In the genomic region with DNA sequence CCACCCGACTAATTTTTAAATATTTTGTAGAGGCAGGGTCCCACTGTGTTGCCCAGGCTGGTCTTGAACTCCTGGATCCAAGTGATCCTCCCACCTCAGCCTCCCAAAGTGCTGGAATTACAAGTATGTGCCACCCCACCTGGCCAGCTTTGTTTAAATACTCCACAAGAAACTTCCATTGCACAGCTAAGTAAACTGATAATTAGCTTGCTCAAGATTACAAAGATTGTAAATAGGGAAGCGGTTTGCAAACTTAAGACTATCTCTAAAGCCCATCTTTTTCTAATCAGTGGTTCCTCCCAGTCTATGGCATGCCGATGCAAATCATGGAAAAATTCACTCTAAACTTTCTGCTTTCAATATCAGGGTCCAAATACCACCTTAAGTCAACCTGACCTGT, we compare ENCODE assay signal across 31 cellular contexts. TPM values are rescaled to one million over a fixed set of nuclear protein-coding genes. Genes with fewer than 3 reads are reported as not detected.
DNase-seq lines count a peak whose midpoint lies in the region; ATAC-seq and TF ChIP-seq lines count a peak whose summit lies in the region.
"Had no signal": no experiment of that assay in that cellular context is flagged by ENCODE, and none has a peak within 500 bp of the region (broad histone marks: within the 10 kb centered on the region; RNA-seq: fewer than 3 reads in every experiment).

No MANE protein-coding gene starts in this region.

- no peaks in the 10 kb centered on the region for H3K27me3 ChIP-seq in breast epithelium
- H3K27me3 ChIP-seq: pancreas, Peyer's patch, thyroid gland had no signal

- peaks cover 0 to 13% of the 10 kb centered on the region in 2 donors for H3K4me1 ChIP-seq in breast epithelium

- no peak for TF ChIP-seq POLR2A in breast epithelium (IDR thresholded peaks at IDR 0.05)

- BruUV-seq in MCF 10A (replicated peaks; lab: Mats Ljungman, UMichigan), result no TSS peak

- ATAC-seq in activated CD8-positive, alpha-beta memory T cell treated with anti-CD3 and anti-CD28 coated beads, Interleukin-2, amount 10 ng/mL, durations not matched to agents 7 days and 5 days, result no peak
- ATAC-seq: left colon had no signal

- DNase-seq in breast epithelium (ENCODE audit: low spot score in 2 of 2) (no peak), MCF 10A (ENCODE audit: unreplicated experiment) (no peak), nephron progenitor cell (no peak), epidermal melanocyte (ENCODE audit: insufficient read length, low spot score) (no peak), AG08395 (ENCODE audit: low spot score) (no peak), NCI-H2107 treated with DMSO at 0.1 percent for 48 hours (lab: John Stamatoyannopoulos, UW; ENCODE audit: unreplicated experiment) (no peak)
- DNase-seq in activated CD8-positive, alpha-beta memory T cell treated with anti-CD3 and anti-CD28 coated beads, Interleukin-2, amount 10 ng/mL, durations not matched to agents 7 days and 5 days, result no peak
- DNase-seq: activated CD4-positive, alpha-beta T cell treated with anti-CD3 and anti-CD28 coated beads for 4 hours; activated naive CD4-positive, alpha-beta T cell treated with anti-CD3 and anti-CD28 coated beads, Interleukin-2, amount 10 ng/mL, durations not matched to agents 7 days and 5 days; amniotic stem cell; GDM1; KG1; left colon; naive B cell; NCI-H1694; NCI-H2171; NCI-H510A treated with DMSO at 0.1 percent for 48 hours; pancreas; Peyer's patch; right cardiac atrium; stimulated activated CD4-positive, alpha-beta T cell treated with anti-CD3 and anti-CD28 coated beads, Interleukin-4, amount 100 ng/mL, for 1 hour; stimulated activated naive CD4-positive, alpha-beta T cell; T-helper 1 cell; thyroid gland had no signal

- intact Hi-C loops in breast epithelium (cut with DNase I; ENCODE audit: low total_unique reads) (no loop called here), MCF 10A (cut with micrococcal nuclease) (no loop called here)
- intact Hi-C loops in dendritic cell treated with granulocyte-macrophage colony-stimulating factor and Interleukin-4, amounts not matched to agents 40 ng/mL and 50 ng/mL, for 4 days (cut with micrococcal nuclease), result no loop called here

- no peaks in the 10 kb centered on the region for H3K36me3 ChIP-seq in breast epithelium
- H3K36me3 ChIP-seq: pancreas, Peyer's patch, SJSA1, thyroid gland had no signal

- H3K4me3 ChIP-seq in breast epithelium, result peak overlapping the region in 1 of 3 donors; percentile 23
- H3K4me3 ChIP-seq: pancreas, Peyer's patch, SJSA1, thyroid gland had no signal

- no peak overlapping the region for H3K4me3 Mint-ChIP-seq in MCF 10A (ENCODE audit: unreplicated experiment)
- H3K4me3 Mint-ChIP-seq in dendritic cell treated with granulocyte-macrophage colony-stimulating factor and Interleukin-4, amounts not matched to agents 40 ng/mL and 50 ng/mL, for 4 days, result peak overlapping the region; percentile 10
- no peak overlapping the region for H3K4me3 Mint-ChIP-seq in nephron progenitor cell
- no peak overlapping the region for H3K4me3 Mint-ChIP-seq in activated CD8-positive, alpha-beta memory T cell treated with anti-CD3 and anti-CD28 coated beads, Interleukin-2, amount 10 ng/mL, durations not matched to agents 7 days and 5 days
- H3K4me3 Mint-ChIP-seq: activated naive CD4-positive, alpha-beta T cell treated with anti-CD3 and anti-CD28 coated beads, Interleukin-2, amount 10 ng/mL, durations not matched to agents 7 days and 5 days; naive B cell had no signal

- peaks cover 4% of the 10 kb centered on the region for H3K36me3 Mint-ChIP-seq in MCF 10A (ENCODE audit: insufficient read depth, unreplicated experiment)
- peaks cover 75% of the 10 kb centered on the region for H3K36me3 Mint-ChIP-seq in dendritic cell treated with granulocyte-macrophage colony-stimulating factor and Interleukin-4, amounts not matched to agents 40 ng/mL and 50 ng/mL, for 4 days (ENCODE audit: low read depth)
- peaks cover 6% of the 10 kb centered on the region for H3K36me3 Mint-ChIP-seq in nephron progenitor cell (ENCODE audit: low read depth)
- no peaks in the 10 kb centered on the region for H3K36me3 Mint-ChIP-seq in activated CD8-positive, alpha-beta memory T cell treated with anti-CD3 and anti-CD28 coated beads, Interleukin-2, amount 10 ng/mL, durations not matched to agents 7 days and 5 days
- H3K36me3 Mint-ChIP-seq: activated naive CD4-positive, alpha-beta T cell treated with anti-CD3 and anti-CD28 coated beads, Interleukin-2, amount 10 ng/mL, durations not matched to agents 7 days and 5 days; naive B cell had no signal

- H3K4me1 Mint-ChIP-seq in MCF 10A (ENCODE audit: insufficient read depth, unreplicated experiment) (peaks cover 39% of the 10 kb centered on the region), nephron progenitor cell (peaks cover 78% of the 10 kb centered on the region)
- peaks cover 86% of the 10 kb centered on the region for H3K4me1 Mint-ChIP-seq in dendritic cell treated with granulocyte-macrophage colony-stimulating factor and Interleukin-4, amounts not matched to agents 40 ng/mL and 50 ng/mL, for 4 days (ENCODE audit: low read depth)
- no peaks in the 10 kb centered on the region for H3K4me1 Mint-ChIP-seq in activated CD8-positive, alpha-beta memory T cell treated with anti-CD3 and anti-CD28 coated beads, Interleukin-2, amount 10 ng/mL, durations not matched to agents 7 days and 5 days

- CTCF ChIA-PET in MCF 10A (lab: Yijun Ruan, JAX), result interaction anchor here (0.6 to 12.9 kb wide), 10 partner anchors 13 to 133 kb away, joined by 3 to 146 read pairs (median 3); a partner anchor contains a TSS
- CTCF ChIA-PET in activated CD8-positive, alpha-beta memory T cell treated with anti-CD3 and anti-CD28 coated beads, Interleukin-2, amount 10 ng/mL, durations not matched to agents 7 days and 5 days (lab: Charles Lee), result interaction anchor here (3.5 to 18.4 kb wide), 2 partner anchors 13 to 51 kb away, joined by 11 to 285 read pairs; no protein-coding TSS in a partner anchor

- TF ChIP-seq CTCF in breast epithelium (IDR thresholded peaks at IDR 0.05) (no peak), MCF 10A (IDR thresholded peaks at IDR 0.05; ENCODE audit: unreplicated experiment) (no peak), nephron progenitor cell (IDR thresholded peaks at IDR 0.05) (no peak)

- H3K9me3 Mint-ChIP-seq in MCF 10A (ENCODE audit: unreplicated experiment) (no peaks in the 10 kb centered on the region), nephron progenitor cell (no peaks in the 10 kb centered on the region)
- H3K9me3 Mint-ChIP-seq in dendritic cell treated with granulocyte-macrophage colony-stimulating factor and Interleukin-4, amounts not matched to agents 40 ng/mL and 50 ng/mL, for 4 days, result no peaks in the 10 kb centered on the region
- H3K9me3 Mint-ChIP-seq in activated CD8-positive, alpha-beta memory T cell treated with anti-CD3 and anti-CD28 coated beads, Interleukin-2, amount 10 ng/mL, durations not matched to agents 7 days and 5 days (ENCODE audit: low read depth), result no peaks in the 10 kb centered on the region
- H3K9me3 Mint-ChIP-seq: activated naive CD4-positive, alpha-beta T cell treated with anti-CD3 and anti-CD28 coated beads, Interleukin-2, amount 10 ng/mL, durations not matched to agents 7 days and 5 days; naive B cell had no signal

- no peak overlapping the region for H3K27ac Mint-ChIP-seq in MCF 10A (ENCODE audit: low read depth, unreplicated experiment)
- H3K27ac Mint-ChIP-seq in dendritic cell treated with granulocyte-macrophage colony-stimulating factor and Interleukin-4, amounts not matched to agents 40 ng/mL and 50 ng/mL, for 4 days, result peak overlapping the region; percentile 74
- peak overlapping the region; percentile 88 for H3K27ac Mint-ChIP-seq in nephron progenitor cell
- H3K27ac Mint-ChIP-seq in activated CD8-positive, alpha-beta memory T cell treated with anti-CD3 and anti-CD28 coated beads, Interleukin-2, amount 10 ng/mL, durations not matched to agents 7 days and 5 days, result no peak overlapping the region
- H3K27ac Mint-ChIP-seq: activated naive CD4-positive, alpha-beta T cell treated with anti-CD3 and anti-CD28 coated beads, Interleukin-2, amount 10 ng/mL, durations not matched to agents 7 days and 5 days; naive B cell had no signal

- no peaks in the 10 kb centered on the region for H3K27me3 Mint-ChIP-seq in MCF 10A (ENCODE audit: insufficient read depth, unreplicated experiment)
- no peaks in the 10 kb centered on the region for H3K27me3 Mint-ChIP-seq in dendritic cell treated with granulocyte-macrophage colony-stimulating factor and Interleukin-4, amounts not matched to agents 40 ng/mL and 50 ng/mL, for 4 days
- H3K27me3 Mint-ChIP-seq in nephron progenitor cell (ENCODE audit: low read depth, poor library complexity), result peaks cover 4% of the 10 kb centered on the region
- peaks cover 24% of the 10 kb centered on the region for H3K27me3 Mint-ChIP-seq in activated CD8-positive, alpha-beta memory T cell treated with anti-CD3 and anti-CD28 coated beads, Interleukin-2, amount 10 ng/mL, durations not matched to agents 7 days and 5 days

- POLR2A ChIA-PET in MCF 10A (lab: Yijun Ruan, JAX), result interaction anchor here (0.7 to 7.4 kb wide), 12 partner anchors 8 to 127 kb away, joined by 3 to 57 read pairs (median 5); a partner anchor contains a TSS

- H3K9me3 ChIP-seq in breast epithelium, result no peaks in the 10 kb centered on the region
- H3K9me3 ChIP-seq: pancreas, Peyer's patch, SJSA1, thyroid gland had no signal

- peak overlapping the region; percentile 37 to 74 for H3K27ac ChIP-seq in breast epithelium
- H3K27ac ChIP-seq: epithelial cell of prostate, pancreas, Peyer's patch, SJSA1, thyroid gland had no signal

RNA-seq across cellular contexts. Expression of a gene that starts 9.7 kb away (rescaled TPM):
- total RNA-seq in breast epithelium (10 to 100 TPM; 46.8 to 98.9 (median 61.9) TPM), MCF 10A (2022) (1.5 and 2.4 TPM in 2 replicates)
- under 1 TPM; 0.54 to 0.91 TPM for total RNA-seq in activated CD8-positive, alpha-beta memory T cell treated with anti-CD3 and anti-CD28 coated beads, Interleukin-2, amount 10 ng/mL, durations not matched to agents 7 days and 5 days

RNA-seq across cellular contexts. Expression of a gene that starts 54.7 kb away (rescaled TPM):
- total RNA-seq in breast epithelium (under 1 TPM in 1 of 3 donors, not detected in 2; 0.32 TPM), MCF 10A (2022) (not detected in 2 replicates)
- total RNA-seq in activated CD8-positive, alpha-beta memory T cell treated with anti-CD3 and anti-CD28 coated beads, Interleukin-2, amount 10 ng/mL, durations not matched to agents 7 days and 5 days, result under 1 TPM in 1 of 2 experiments, not detected in 1; 0.79 TPM
- total RNA-seq: A172, cardiac septum, dermis microvascular lymphatic vessel endothelial cell, fibroblast of villous mesenchyme, left colon, pancreas, Peyer's patch, right cardiac atrium, SJSA1, thyroid gland had no signal

Comparison
In these comparisons a context has a peak if more than half of its experiments do, and no peak if none do; other contexts are left out.
1. RNA of a gene that starts 9.7 kb away (total RNA-seq): 46.8 to 98.9 TPM in breast epithelium; 1.5 to 2.4 TPM in MCF 10A and 0.54 to 0.91 TPM in activated CD8-positive, alpha-beta memory T cell treated with anti-CD3 and anti-CD28 coated beads, Interleukin-2, amount 10 ng/mL, durations not matched to agents 7 days and 5 days; every median in the first group is over 10 times any median in the second.
2. H3K27ac Mint-ChIP-seq: peak in dendritic cell treated with granulocyte-macrophage colony-stimulating factor and Interleukin-4, amounts not matched to agents 40 ng/mL and 50 ng/mL, for 4 days (single experiment) and nephron progenitor cell (single experiment); none in MCF 10A (single experiment) and activated CD8-positive, alpha-beta memory T cell treated with anti-CD3 and anti-CD28 coated beads, Interleukin-2, amount 10 ng/mL, durations not matched to agents 7 days and 5 days (single experiment).